Comparison of ENCODE assay signal across 8 cellular contexts in genomic region chr2:24122356-24123211, GRCh38. TPM values are rescaled to one million over a fixed set of nuclear protein-coding genes. Genes with fewer than 3 reads are reported as not detected.
A peak's percentile ranks its signal among the peaks of the same experiment; 100 is the strongest.
DNase-seq lines count a peak whose midpoint lies in the region; ATAC-seq, FAIRE-seq and TF ChIP-seq lines count a peak whose summit lies in the region.

No MANE protein-coding gene starts in this region.

- DNase-seq in Daoy (ENCODE audit: low read depth) = peak; percentile 10
- DNase-seq in M059J (ENCODE audit: low read depth) = peak; percentile 15
- DNase-seq in cardiac fibroblast (ENCODE audit: low read depth in 2 of 2) = peak in 1 of 2 donors; percentile 7
- DNase-seq in mesothelial cell of epicardium (ENCODE audit: low spot score in 2 of 2, unreplicated experiment in 2 of 2) = no peak
- no peak for DNase-seq in frontal cortex (ENCODE audit: low spot score in 2 of 2)
- DNase-seq in NCI-H774 (lab: John Stamatoyannopoulos, UW) = no peak

- no peak for ATAC-seq in GM21447 (IDR thresholded peaks at IDR 0.05; ENCODE audit: unreplicated experiment)
- no peak for ATAC-seq in GM18502 (IDR thresholded peaks at IDR 0.05; ENCODE audit: poor library complexity, unreplicated experiment)

- no peak for TF ChIP-seq CTCF in cardiac fibroblast (IDR thresholded peaks at IDR 0.05; ENCODE audit: low read depth, low read length)
- TF ChIP-seq CTCF in mesothelial cell of epicardium (IDR thresholded peaks at IDR 0.05; ENCODE audit: unreplicated experiment) = no peak

- peaks cover 9% of the 10 kb centered on the region for H3K36me3 Mint-ChIP-seq in mesothelial cell of epicardium

- no peak for FAIRE-seq in frontal cortex (lab: Jason Lieb, UNC)

- peak overlapping the region; percentile 78 for H3K4me3 Mint-ChIP-seq in mesothelial cell of epicardium

- peaks cover 29% of the 10 kb centered on the region for H3K4me1 Mint-ChIP-seq in mesothelial cell of epicardium

- H3K9me3 Mint-ChIP-seq in mesothelial cell of epicardium = peaks cover 3% of the 10 kb centered on the region

- H3K4me3 ChIP-seq in cardiac fibroblast (replicated peaks in 1 of 2; ENCODE audit: low read depth in 2 of 2, low read length in 2 of 2) = peak overlapping the region; percentile 78 to 89

- no peaks in the 10 kb centered on the region for H3K27me3 Mint-ChIP-seq in mesothelial cell of epicardium (ENCODE audit: low read depth)

- H3K27ac Mint-ChIP-seq in mesothelial cell of epicardium = peak overlapping the region; percentile 96

RNA-seq across cellular contexts. Expression of gene PFN4, which starts 0.6 kb away (rescaled TPM):
- total RNA-seq in Daoy (2014; rRNA removed; shearing (Covaris generic)) = 0.74 and 4.7 TPM in 2 replicates
- total RNA-seq in M059J (2014; rRNA removed; shearing (Covaris generic)) = 0.12 TPM in 1 of 2 replicates, not detected in the other
- total RNA-seq in mesothelial cell of epicardium (1.2 to 1.6 TPM (median 1.3 TPM) in 3 replicates), frontal cortex (not detected)

RNA-seq across cellular contexts. Expression of gene FAM228B, which starts 0.7 kb away (rescaled TPM):
- 3.7 and 7.0 TPM in 2 replicates for total RNA-seq in Daoy (2014; rRNA removed; shearing (Covaris generic))
- total RNA-seq in M059J (2014; rRNA removed; shearing (Covaris generic)) = 1.8 and 3.2 TPM in 2 replicates
- total RNA-seq in mesothelial cell of epicardium = 32.9 to 38.0 TPM (median 33.0 TPM) in 3 replicates
- 127 TPM for total RNA-seq in frontal cortex

RNA-seq across cellular contexts. Expression of gene TP53I3, which starts 38.0 kb away (rescaled TPM):
- total RNA-seq in Daoy (2014; rRNA removed; shearing (Covaris generic)) = 17.6 and 21.4 TPM in 2 replicates
- 3.1 and 8.8 TPM in 2 replicates for total RNA-seq in M059J (2014; rRNA removed; shearing (Covaris generic))
- 40.2 to 43.8 TPM (median 41.4 TPM) in 3 replicates for total RNA-seq in mesothelial cell of epicardium
- total RNA-seq in frontal cortex = 15.5 TPM

RNA-seq across cellular contexts. Expression of gene SF3B6, which starts 46.5 kb away (rescaled TPM):
- total RNA-seq in Daoy (2014; rRNA removed; shearing (Covaris generic)) = 314 and 397 TPM in 2 replicates
- 302 and 310 TPM in 2 replicates for total RNA-seq in M059J (2014; rRNA removed; shearing (Covaris generic))
- total RNA-seq in mesothelial cell of epicardium (85.3 to 93.9 TPM (median 88.5 TPM) in 3 replicates), frontal cortex (125 TPM)

RNA-seq across cellular contexts. Expression of gene FAM228A, which starts 52.3 kb away (rescaled TPM):
- not detected in 2 replicates for total RNA-seq in Daoy (2014; rRNA removed; shearing (Covaris generic))
- total RNA-seq in M059J (2014; rRNA removed; shearing (Covaris generic)) = not detected in 2 replicates
- total RNA-seq in mesothelial cell of epicardium = 1.1 to 1.4 TPM (median 1.4 TPM) in 3 replicates
- 3.3 TPM for total RNA-seq in frontal cortex

Comparison
In these comparisons a context has a peak if more than half of its experiments do, and no peak if none do; other contexts are left out.
1. DNase-seq: peak in Daoy (single experiment) and M059J (single experiment); none in mesothelial cell of epicardium (0 of 2), frontal cortex (0 of 2) and NCI-H774 (single experiment).